10 cellular contexts compared by ENCODE assay signal in genomic region chr2:164542584-164543021, GRCh38.
DNase-seq lines count a peak whose midpoint lies in the region; ATAC-seq and TF ChIP-seq lines count a peak whose summit lies in the region.
"Had no signal": no experiment of that assay in that cellular context is flagged by ENCODE, and none has a peak within 500 bp of the region (broad histone marks: within the 10 kb centered on the region; RNA-seq: fewer than 3 reads in every experiment).

No MANE protein-coding gene starts in this region.

- H3K9ac ChIP-seq in neuronal stem cell (ENCODE audit: low read depth, low read length, poor library complexity), result no peak overlapping the region

- H3K27me3 ChIP-seq in neuronal stem cell (ENCODE audit: control insufficient read depth in 3 of 3, insufficient read depth in 3 of 3, low read depth in 1 of 3, low read length in 3 of 3), result peaks cover 0 to 2% (median 0%) of the 10 kb centered on the region in 3 experiments

- H2BK15ac ChIP-seq in neuronal stem cell (ENCODE audit: low read length), result no peak overlapping the region

- no peaks in the 10 kb centered on the region for H3K4me1 ChIP-seq in neuronal stem cell (ENCODE audit: control insufficient read depth in 2 of 2, insufficient read depth in 1 of 2, low read depth in 1 of 2, low read length in 2 of 2)

- H2BK12ac ChIP-seq in neuronal stem cell (ENCODE audit: low read length), result no peak overlapping the region

- ATAC-seq in GM21390 (IDR thresholded peaks at IDR 0.05; ENCODE audit: unreplicated experiment) (no peak), GM21528 (IDR thresholded peaks at IDR 0.05; ENCODE audit: low FRiP score, unreplicated experiment) (no peak)
- ATAC-seq: activated CD8-positive, alpha-beta memory T cell treated with anti-CD3 and anti-CD28 coated beads, Interleukin-2, amount 10 ng/mL, durations not matched to agents 7 days and 5 days had no signal

- H2AK5ac ChIP-seq in neuronal stem cell (ENCODE audit: low read depth, low read length), result no peak overlapping the region

- no peak overlapping the region for H3K4me3 Mint-ChIP-seq in activated naive CD4-positive, alpha-beta T cell treated with anti-CD3 and anti-CD28 coated beads for 36 hours
- H3K4me3 Mint-ChIP-seq: activated CD8-positive, alpha-beta memory T cell treated with anti-CD3 and anti-CD28 coated beads, Interleukin-2, amount 10 ng/mL, durations not matched to agents 7 days and 5 days; central memory CD8-positive, alpha-beta T cell had no signal

- H3K14ac ChIP-seq in neuronal stem cell (ENCODE audit: low read length), result no peak overlapping the region

- H3K4me3 ChIP-seq in cardiac fibroblast (replicated peaks in 1 of 2; ENCODE audit: low read depth in 2 of 2, low read length in 2 of 2) (no peak overlapping the region), neuronal stem cell (ENCODE audit: low read length in 2 of 2) (no peak overlapping the region)

- CTCF ChIA-PET in activated naive CD4-positive, alpha-beta T cell treated with anti-CD3 and anti-CD28 coated beads for 36 hours (lab: Charles Lee), result no interaction called here

- no CpG with 5 or more reads among the region's 2 CpGs for WGBS in neuronal stem cell (ENCODE audit: extremely low coverage in 2 of 2, insufficient read length in 2 of 2, insufficient replicate concordance in 1 of 2), 2 donors

- H3K18ac ChIP-seq in neuronal stem cell (ENCODE audit: low read length), result no peak overlapping the region

- no peak overlapping the region for H3K4ac ChIP-seq in neuronal stem cell (ENCODE audit: low read length)

- no peak overlapping the region for H3K27ac ChIP-seq in neuronal stem cell (replicated peaks; ENCODE audit: low read length)

- peaks cover 2% of the 10 kb centered on the region for H3K9me3 Mint-ChIP-seq in activated naive CD4-positive, alpha-beta T cell treated with anti-CD3 and anti-CD28 coated beads for 36 hours

- no peak overlapping the region for H3K27ac Mint-ChIP-seq in activated naive CD4-positive, alpha-beta T cell treated with anti-CD3 and anti-CD28 coated beads for 36 hours
- H3K27ac Mint-ChIP-seq: activated CD8-positive, alpha-beta memory T cell treated with anti-CD3 and anti-CD28 coated beads, Interleukin-2, amount 10 ng/mL, durations not matched to agents 7 days and 5 days had no signal

- H2BK5ac ChIP-seq in neuronal stem cell (ENCODE audit: low read length), result no peak overlapping the region

- H4K91ac ChIP-seq in neuronal stem cell (ENCODE audit: low read depth, low read length, poor library complexity), result no peak overlapping the region

- no peak overlapping the region for H3K4me2 ChIP-seq in neuronal stem cell (ENCODE audit: insufficient read depth, low read length, poor library complexity, severe bottlenecking)

- no peak overlapping the region for H4K8ac ChIP-seq in neuronal stem cell (ENCODE audit: low read depth, low read length)

- H3K36me3 ChIP-seq in neuronal stem cell (replicated peaks in 1 of 2; ENCODE audit: control insufficient read depth in 2 of 2, insufficient read depth in 2 of 2, low read length in 2 of 2), result no peaks in the 10 kb centered on the region

- no peak for TF ChIP-seq CTCF in cardiac fibroblast (IDR thresholded peaks at IDR 0.05; ENCODE audit: low read depth, low read length)

- DNase-seq in H4 (ENCODE audit: low spot score), result peak; percentile 24
- DNase-seq in NCI-H2196 treated with DMSO at 0.1 percent for 48 hours (lab: John Stamatoyannopoulos, UW; ENCODE audit: unreplicated experiment), result peak; percentile 59
- DNase-seq in cardiac fibroblast (ENCODE audit: low read depth in 2 of 2), result peak; percentile 57 to 74
- peak; percentile 68 for DNase-seq in non-pigmented ciliary epithelial cell (ENCODE audit: low read depth)
- DNase-seq in activated naive CD4-positive, alpha-beta T cell treated with anti-CD3 and anti-CD28 coated beads for 36 hours, result no peak
- no peak for DNase-seq in neuronal stem cell (ENCODE audit: low spot score)
- DNase-seq: activated CD8-positive, alpha-beta memory T cell treated with anti-CD3 and anti-CD28 coated beads, Interleukin-2, amount 10 ng/mL, durations not matched to agents 7 days and 5 days had no signal

- H3K79me1 ChIP-seq in neuronal stem cell (ENCODE audit: low read depth, low read length), result no peaks in the 10 kb centered on the region

- no peak overlapping the region for H2AFZ ChIP-seq in neuronal stem cell (ENCODE audit: low read length)

- intact Hi-C loops in activated naive CD4-positive, alpha-beta T cell treated with anti-CD3 and anti-CD28 coated beads for 36 hours (cut with micrococcal nuclease), result no loop called here

- no peak overlapping the region for H2BK120ac ChIP-seq in neuronal stem cell (ENCODE audit: low read depth, low read length)

- H3K27me3 Mint-ChIP-seq in activated naive CD4-positive, alpha-beta T cell treated with anti-CD3 and anti-CD28 coated beads for 36 hours (ENCODE audit: low read depth), result no peaks in the 10 kb centered on the region
- H3K27me3 Mint-ChIP-seq: activated CD8-positive, alpha-beta memory T cell treated with anti-CD3 and anti-CD28 coated beads, Interleukin-2, amount 10 ng/mL, durations not matched to agents 7 days and 5 days; central memory CD8-positive, alpha-beta T cell had no signal

- H3K23ac ChIP-seq in neuronal stem cell (ENCODE audit: low read depth, low read length, poor library complexity), result no peak overlapping the region

- no peaks in the 10 kb centered on the region for H3K36me3 Mint-ChIP-seq in activated naive CD4-positive, alpha-beta T cell treated with anti-CD3 and anti-CD28 coated beads for 36 hours (ENCODE audit: low read depth)
- H3K36me3 Mint-ChIP-seq: activated CD8-positive, alpha-beta memory T cell treated with anti-CD3 and anti-CD28 coated beads, Interleukin-2, amount 10 ng/mL, durations not matched to agents 7 days and 5 days had no signal

- no peaks in the 10 kb centered on the region for H3K4me1 Mint-ChIP-seq in activated naive CD4-positive, alpha-beta T cell treated with anti-CD3 and anti-CD28 coated beads for 36 hours (ENCODE audit: low read depth)
- H3K4me1 Mint-ChIP-seq: central memory CD8-positive, alpha-beta T cell had no signal

- H3K9me3 ChIP-seq in neuronal stem cell (replicated peaks in 1 of 2; ENCODE audit: control insufficient read depth in 2 of 2, insufficient read depth in 1 of 2, low read depth in 1 of 2, low read length in 2 of 2), result peaks cover 2 to 6% of the 10 kb centered on the region in 2 donors

Comparison
In these comparisons a context has a peak if more than half of its experiments do, and no peak if none do; other contexts are left out.
1. DNase-seq: peak in H4 (single experiment), NCI-H2196 treated with DMSO at 0.1 percent for 48 hours (single experiment), cardiac fibroblast (2 of 2) and non-pigmented ciliary epithelial cell (single experiment); none in activated naive CD4-positive, alpha-beta T cell treated with anti-CD3 and anti-CD28 coated beads for 36 hours (single experiment) and neuronal stem cell (single experiment).